8 cellular contexts compared by ENCODE assay signal in genomic region chr2:11446733-11447248, GRCh38. TPM values are rescaled to one million over a fixed set of nuclear protein-coding genes. Genes with fewer than 3 reads are reported as not detected.
DNase-seq lines count a peak whose midpoint lies in the region; ATAC-seq, FAIRE-seq and TF ChIP-seq lines count a peak whose summit lies in the region.

No MANE protein-coding gene starts in this region.

- TF ChIP-seq CTCF in A549 (IDR thresholded peaks at IDR 0.05) (peak; percentile 95), GM12874 (IDR thresholded peaks at IDR 0.05; ENCODE audit: insufficient read depth, low read depth, low read length) (peak; percentile 72), lung (IDR thresholded peaks at IDR 0.05; ENCODE audit: control extremely low read depth, extremely low read depth) (peak; percentile 42)

- peak; percentile 87 to 88 for ATAC-seq in A549
- peak; percentile 75 for ATAC-seq in lung (ENCODE audit: insufficient read depth, low FRiP score)

- WGBS in A549 (ENCODE audit: missing lambda C conversion rate): 58% methylated on average over 12 of the region's 14 CpGs
- 65 to 74% methylated on average over 14 of the region's 14 CpGs for WGBS in lung, 2 donors

- H3K27me3 ChIP-seq in lung (ENCODE audit: control insufficient read depth, insufficient read depth): no peaks in the 10 kb centered on the region

- H3K4me2 ChIP-seq in A549: no peak overlapping the region

- no peak for FAIRE-seq in A549 (lab: Jason Lieb, UNC)

- H3K9me3 ChIP-seq in A549 (peaks cover 16% of the 10 kb centered on the region), lung (ENCODE audit: control insufficient read depth in 2 of 2, insufficient read depth in 1 of 2, low read length in 1 of 2) (no peaks in the 10 kb centered on the region)

- H3K4me3 ChIP-seq in A549: no peak overlapping the region
- no peak overlapping the region for H3K4me3 ChIP-seq in lung

- peaks cover 22% of the 10 kb centered on the region in 2 donors for H3K36me3 ChIP-seq in lung (ENCODE audit: control insufficient read depth in 2 of 2, insufficient read depth in 2 of 2, low read length in 2 of 2)

- TF ChIP-seq EP300 in A549 (IDR thresholded peaks at IDR 0.05): no peak

- POLR2A ChIA-PET in A549 (lab: Yijun Ruan, JAX): interaction anchor here (2.1 kb wide), 1 partner anchor 314 kb away, joined by 6 read pairs; a partner anchor contains a TSS

- CTCF ChIA-PET in A549 (lab: Yijun Ruan, JAX): interaction anchor here (0.6 to 7.9 kb wide), 58 partner anchors 9 to 656 kb away, joined by 3 to 116 read pairs (median 4); partner anchors contain the start of genes E2F6 and ROCK2

- DNase-seq in A549 (ENCODE audit: low read depth in 1 of 2, low spot score in 1 of 2) (peak; percentile 58 to 73), NCI-H146 treated with DMSO at 0.1 percent for 48 hours (lab: John Stamatoyannopoulos, UW; ENCODE audit: unreplicated experiment) (peak; percentile 6), lung (ENCODE audit: low spot score) (peak; percentile 46), NCI-H774 (lab: John Stamatoyannopoulos, UW) (no peak)
- DNase-seq in activated CD4-positive, alpha-beta T cell treated with anti-CD3 and anti-CD28 coated beads for 1 hour: peak; percentile 19
- peak; percentile 27 for DNase-seq in effector CD8-positive, alpha-beta T cell (lab: John Stamatoyannopoulos, UW)
- DNase-seq in stimulated activated naive CD4-positive, alpha-beta T cell treated with Interleukin-2 at 50 U/mL for 16 hours (lab: John Stamatoyannopoulos, UW): peak; percentile 5

- H3K27ac ChIP-seq in A549 (no peak overlapping the region), lung (ENCODE audit: low read depth in 1 of 2, low read length in 1 of 2) (no peak overlapping the region)

- TF ChIP-seq POLR2A in A549 (IDR thresholded peaks at IDR 0.05; ENCODE audit: low read length): no peak

- TF ChIP-seq RAD21 in A549 (conservative IDR thresholded peaks at IDR 0.05 in 1 of 2, IDR thresholded peaks at IDR 0.05 in 1 of 2): peak; percentile 89 to 91

- H3K4me1 ChIP-seq in A549 (no peaks in the 10 kb centered on the region), lung (ENCODE audit: control insufficient read depth in 2 of 2, insufficient read depth in 2 of 2, low read length in 2 of 2) (no peaks in the 10 kb centered on the region)

TF ChIP-seq in A549, 52 proteins besides CTCF, POLR2A, EP300 and RAD21:
- no peak for TF ChIP-seq HES2 (IDR thresholded peaks at IDR 0.05)
- 0 out of 2 replicates have a peak, but pooled peaks have one; percentile 1 for TF ChIP-seq ZC3H11A (IDR thresholded peaks at IDR 0.05)
- no peak for TF ChIP-seq PBX3 (IDR thresholded peaks at IDR 0.05)
- no peak for TF ChIP-seq RFX5 (IDR thresholded peaks at IDR 0.05)
- TF ChIP-seq E2F6 (IDR thresholded peaks at IDR 0.05; ENCODE audit: borderline replicate concordance, low read depth): no peak
- no peak for TF ChIP-seq CEBPB (IDR thresholded peaks at IDR 0.05)
- no peak for TF ChIP-seq HOXB13 (CRISPR knock-in tag; IDR thresholded peaks at IDR 0.05; ENCODE audit: low read depth)
- 0 out of 5 replicates have a peak, but pooled peaks of 1 of the 2 experiments have one; percentile 34 for TF ChIP-seq JUN (IDR thresholded peaks at IDR 0.05)
- TF ChIP-seq FOSB (CRISPR knock-in tag; IDR thresholded peaks at IDR 0.05): no peak
- TF ChIP-seq CBX8 (IDR thresholded peaks at IDR 0.05): no peak
- peak; percentile 82 for TF ChIP-seq SMC3 (IDR thresholded peaks at IDR 0.05)
- no peak for TF ChIP-seq ELK1 (IDR thresholded peaks at IDR 0.05; ENCODE audit: low read depth, low read length)

RNA-seq across cellular contexts. Expression of gene E2F6, which starts 19.2 kb away (rescaled TPM):
- polyA plus RNA-seq in A549 (2011; rRNA removed): 38.0 and 41.7 TPM in 2 replicates
- 14.7 and 16.7 TPM in 2 replicates for polyA plus RNA-seq in A549 (2012; cell fraction: cytosol; rRNA removed)
- polyA plus RNA-seq in A549 (2012; cell fraction: nucleus; rRNA removed): 24.5 and 27.3 TPM in 2 replicates
- polyA plus RNA-seq in A549 (2017; fragmentation: RNase III; extraction: RNeasy Plus Mini Kit Qiagen cat#74134 plus additional on column Dnase treatment): 34.3 to 37.6 TPM (median 34.6 TPM) in 3 replicates
- polyA minus RNA-seq in A549 (2011; rRNA and poly(A)+ RNA removed): 13.6 and 14.6 TPM in 2 replicates
- 10 to 100 TPM; 12.7 to 13.8 TPM for total RNA-seq in lung
- 1 to 10 TPM; 8.5 to 9.4 TPM for polyA plus RNA-seq in lung

Comparison
In these comparisons a context has a peak if more than half of its experiments do, and no peak if none do; other contexts are left out.
1. CTCF ChIP-seq: peak in every context shown above with its lines; median percentile 95 in A549; 72 in GM12874; 42 in lung.